Comparison of ENCODE assay signal across 31 cellular contexts in genomic region chr18:58978916-58979315, GRCh38.
DNase-seq lines count a peak whose midpoint lies in the region; ATAC-seq and TF ChIP-seq lines count a peak whose summit lies in the region.
"Had no signal": no experiment of that assay in that cellular context is flagged by ENCODE, and none has a peak within 500 bp of the region (broad histone marks: within the 10 kb centered on the region; RNA-seq: fewer than 3 reads in every experiment).

No MANE protein-coding gene starts in this region.

- H3K9ac ChIP-seq in IMR-90 (ENCODE audit: low read depth, low read length) (no peak overlapping the region), endodermal cell (ENCODE audit: extremely low read depth, low read length, poor library complexity, severe bottlenecking) (no peak overlapping the region)
- H3K9ac ChIP-seq: BLaER1; BLaER1 treated with 17β-estradiol and CSF1 and Interleukin-3, amounts not matched to agents 10 nM and 100 nM had no signal

- peaks cover 23% of the 10 kb centered on the region for H3K9me1 ChIP-seq in IMR-90 (ENCODE audit: insufficient read depth, low read length)

- peaks cover 74% of the 10 kb centered on the region for H3K36me3 Mint-ChIP-seq in endodermal cell (ENCODE audit: low read depth)
- H3K36me3 Mint-ChIP-seq: CD4-positive, CD25-positive, alpha-beta regulatory T cell; CD8-positive, alpha-beta T cell had no signal

- H3K27ac ChIP-seq in IMR-90 (ENCODE audit: insufficient read depth, low read length) (no peak overlapping the region), endodermal cell (ENCODE audit: low read depth, low read length) (no peak overlapping the region)
- H3K27ac ChIP-seq: 22Rv1; A549; BLaER1; BLaER1 treated with 17β-estradiol and CSF1 and Interleukin-3, amounts not matched to agents 10 nM and 100 nM; C4-2B had no signal

- DNase-seq in IMR-90 (no peak), endodermal cell (peak; percentile 28)
- DNase-seq: 8988T; ACHN; AML-193; BE2C; C1 segment of cervical spinal cord; Caco-2; Calu3; CD4-positive, alpha-beta memory T cell; CD4-positive, alpha-beta T cell; CD4-positive, CD25-positive, alpha-beta regulatory T cell; CD8-positive, alpha-beta memory T cell; CD8-positive, alpha-beta T cell; COR-L47; DMS 273 treated with DMSO at 0.1 percent for 48 hours; DMS153; DMS53; DMS79; DMS79 treated with DMSO at 0.1 percent for 48 hours; DND-41; EL had no signal

- H3K4me3 Mint-ChIP-seq in endodermal cell: no peak overlapping the region
- H3K4me3 Mint-ChIP-seq: B cell; CD14-positive monocyte; CD4-positive, alpha-beta memory T cell; CD4-positive, alpha-beta T cell; CD4-positive, CD25-positive, alpha-beta regulatory T cell; CD8-positive, alpha-beta memory T cell; CD8-positive, alpha-beta T cell had no signal

- no peak overlapping the region for H3K18ac ChIP-seq in IMR-90 (ENCODE audit: low read depth, low read length)

- H2BK120ac ChIP-seq in IMR-90 (ENCODE audit: low read depth, low read length): no peak overlapping the region

- CTCF ChIA-PET in IMR-90 (lab: Yijun Ruan, JAX): no interaction called here

- H4K8ac ChIP-seq in IMR-90 (ENCODE audit: low read depth in 2 of 2, low read length in 2 of 2): no peak overlapping the region

- peaks cover 37% of the 10 kb centered on the region for H3K36me3 ChIP-seq in IMR-90 (ENCODE audit: control insufficient read depth, insufficient read depth, low read length)
- H3K36me3 ChIP-seq in endodermal cell (ENCODE audit: control insufficient read depth, insufficient read depth, low read length): peaks cover 98% of the 10 kb centered on the region
- H3K36me3 ChIP-seq: BLaER1; BLaER1 treated with 17β-estradiol and CSF1 and Interleukin-3, amounts not matched to agents 10 nM and 100 nM had no signal

- H3K79me1 ChIP-seq in IMR-90 (ENCODE audit: low read depth in 1 of 2, low read length in 2 of 2): peaks cover 3 to 34% of the 10 kb centered on the region in 2 experiments

- intact Hi-C loops in IMR-90 (cut with micrococcal nuclease): no loop called here

- no peak for TF ChIP-seq RAD21 in IMR-90 (IDR thresholded peaks at IDR 0.05; ENCODE audit: low read length)

- H3K27me3 ChIP-seq in IMR-90 (ENCODE audit: control insufficient read depth, insufficient read depth, low read length): no peaks in the 10 kb centered on the region
- H3K27me3 ChIP-seq in endodermal cell (ENCODE audit: control insufficient read depth, insufficient read depth, low read length, poor library complexity, severe bottlenecking): no peaks in the 10 kb centered on the region
- H3K27me3 ChIP-seq: BE2C; BLaER1; BLaER1 treated with 17β-estradiol and CSF1 and Interleukin-3, amounts not matched to agents 10 nM and 100 nM had no signal

- H3K4me1 Mint-ChIP-seq in endodermal cell: peaks cover 6% of the 10 kb centered on the region
- H3K4me1 Mint-ChIP-seq: CD4-positive, CD25-positive, alpha-beta regulatory T cell; CD8-positive, alpha-beta memory T cell had no signal

- H3K4ac ChIP-seq in IMR-90 (ENCODE audit: low read depth, low read length): no peak overlapping the region

- H2AFZ ChIP-seq in IMR-90 (replicated peaks; ENCODE audit: low read length, poor library complexity): no peak overlapping the region

- no peaks in the 10 kb centered on the region for H3K27me3 Mint-ChIP-seq in endodermal cell (ENCODE audit: insufficient read depth)
- H3K27me3 Mint-ChIP-seq: B cell had no signal

- H3K4me2 ChIP-seq in IMR-90 (ENCODE audit: low read depth, low read length): no peak overlapping the region
- H3K4me2 ChIP-seq: A549; BLaER1; BLaER1 treated with 17β-estradiol and CSF1 and Interleukin-3, amounts not matched to agents 10 nM and 100 nM had no signal

- no peak overlapping the region for H2BK5ac ChIP-seq in IMR-90 (ENCODE audit: low read depth, low read length, poor library complexity, severe bottlenecking)

- no peaks in the 10 kb centered on the region for H3K9me3 Mint-ChIP-seq in endodermal cell
- H3K9me3 Mint-ChIP-seq: CD14-positive monocyte; CD4-positive, alpha-beta T cell; CD4-positive, CD25-positive, alpha-beta regulatory T cell; CD8-positive, alpha-beta memory T cell; CD8-positive, alpha-beta T cell had no signal

- H4K5ac ChIP-seq in IMR-90 (ENCODE audit: low read depth, low read length): no peak overlapping the region

- no peaks in the 10 kb centered on the region for H3K9me3 ChIP-seq in IMR-90 (ENCODE audit: control insufficient read depth, insufficient read depth, low read length)
- no peaks in the 10 kb centered on the region for H3K9me3 ChIP-seq in endodermal cell (ENCODE audit: control insufficient read depth, low read length)
- H3K9me3 ChIP-seq: A549; BE2C; BLaER1; BLaER1 treated with 17β-estradiol and CSF1 and Interleukin-3, amounts not matched to agents 10 nM and 100 nM; Caco-2 had no signal

- peak overlapping the region; percentile 71 for H2AK5ac ChIP-seq in IMR-90 (ENCODE audit: low read depth, low read length)

- 0 out of 2 replicates have a peak, but pooled peaks cover 3% of the 10 kb centered on the region for H4K20me1 ChIP-seq in IMR-90 (ENCODE audit: insufficient read depth, low read length)
- H4K20me1 ChIP-seq: BLaER1; BLaER1 treated with 17β-estradiol and CSF1 and Interleukin-3, amounts not matched to agents 10 nM and 100 nM had no signal

- dilution Hi-C loops in IMR-90 (cut with HindIII; ENCODE audit: low sequenced_read_pairs, unreplicated experiment): no loop called here

- no peak overlapping the region for H4K91ac ChIP-seq in IMR-90 (ENCODE audit: insufficient read depth, low read depth, low read length)

- no peak overlapping the region for H2BK20ac ChIP-seq in IMR-90 (ENCODE audit: low read depth, low read length)

- POLR2A ChIA-PET in IMR-90 (lab: Charles Lee; ENCODE audit: unreplicated experiment): no interaction called here

- H3K14ac ChIP-seq in IMR-90 (replicated peaks; ENCODE audit: low read depth, low read length): no peak overlapping the region

- no peak overlapping the region for H3K56ac ChIP-seq in IMR-90 (ENCODE audit: extremely low read depth, insufficient read depth, low read length)

- no peak for ATAC-seq in IMR-90 (ENCODE audit: low read depth)
- no peak for ATAC-seq in GM21528 (IDR thresholded peaks at IDR 0.05; ENCODE audit: low FRiP score, unreplicated experiment)
- ATAC-seq in HG03159 (IDR thresholded peaks at IDR 0.05; ENCODE audit: unreplicated experiment): no peak
- ATAC-seq: A549; CD8-positive, alpha-beta T cell had no signal

- H2BK15ac ChIP-seq in IMR-90 (ENCODE audit: low read depth, low read length): no peak overlapping the region

- in situ Hi-C loops in IMR-90 (cut with MboI; ENCODE audit: low sequenced_read_pairs): no loop called here

- H3K4me3 ChIP-seq in IMR-90 (ENCODE audit: insufficient read depth, low read depth, low read length) (no peak overlapping the region), endodermal cell (ENCODE audit: low read length) (no peak overlapping the region)
- H3K4me3 ChIP-seq: A549; BLaER1; BLaER1 treated with 17β-estradiol and CSF1 and Interleukin-3, amounts not matched to agents 10 nM and 100 nM had no signal

- H3K23ac ChIP-seq in IMR-90 (ENCODE audit: low read depth, low read length): no peak overlapping the region

- H2AK9ac ChIP-seq in IMR-90 (replicated peaks; ENCODE audit: low read depth, low read length, poor library complexity): no peak overlapping the region

- H3K4me1 ChIP-seq in IMR-90 (ENCODE audit: control insufficient read depth, insufficient read depth, low read length) (peaks cover 8% of the 10 kb centered on the region), endodermal cell (ENCODE audit: control insufficient read depth, insufficient read depth, low read length) (no peaks in the 10 kb centered on the region)
- H3K4me1 ChIP-seq: BE2C, BLaER1, Caco-2 had no signal

- no peak for TF ChIP-seq POLR2A in IMR-90 (IDR thresholded peaks at IDR 0.05; ENCODE audit: low read depth, low read length)

- no CpG with 5 or more reads among the region's 8 CpGs for whole genome bisulfite sequencing in IMR-90 (ENCODE audit: extremely low coverage in 2 of 2, insufficient read length in 1 of 2), 2 experiments
- WGBS in endodermal cell (ENCODE audit: insufficient coverage in 1 of 2, insufficient read length in 1 of 2), 2 experiments: 95 to 96% methylated on average over 8 of the region's 8 CpGs

- H3K27ac Mint-ChIP-seq in endodermal cell: no peak overlapping the region
- H3K27ac Mint-ChIP-seq: CD14-positive monocyte; CD4-positive, alpha-beta memory T cell; CD4-positive, alpha-beta T cell; CD4-positive, CD25-positive, alpha-beta regulatory T cell; CD8-positive, alpha-beta memory T cell; CD8-positive, alpha-beta T cell had no signal

- TF ChIP-seq CTCF in IMR-90 (conservative IDR thresholded peaks at IDR 0.05; ENCODE audit: low read depth, low read length): no peak
- no peak for TF ChIP-seq CTCF in endodermal cell (conservative IDR thresholded peaks at IDR 0.05)

- no TSS peak for BruUV-seq in IMR-90 (replicated peaks; lab: Mats Ljungman, UMichigan)

TF ChIP-seq in IMR-90, 13 proteins besides CTCF, POLR2A, EP300 and RAD21 (continues in another document):
- TF ChIP-seq RFX5 (IDR thresholded peaks at IDR 0.05; ENCODE audit: low read depth, low read length) (no peak), ELK1 (IDR thresholded peaks at IDR 0.05; ENCODE audit: borderline replicate concordance, low read depth, low read length) (no peak), CHD1 (IDR thresholded peaks at IDR 0.05; ENCODE audit: low read depth, low read length) (no peak), RCOR1 (IDR thresholded peaks at IDR 0.05; ENCODE audit: insufficient replicate concordance, low read length) (no peak), CEBPB (IDR thresholded peaks at IDR 0.05; ENCODE audit: low read depth, low read length) (no peak), MXI1 (IDR thresholded peaks at IDR 0.05; ENCODE audit: borderline replicate concordance, low read depth, low read length) (no peak), MAZ (IDR thresholded peaks at IDR 0.05; ENCODE audit: borderline replicate concordance, low read depth, low read length) (no peak), SMC3 (IDR thresholded peaks at IDR 0.05; ENCODE audit: low read depth, low read length) (no peak)
- TF ChIP-seq, protein P1, sequence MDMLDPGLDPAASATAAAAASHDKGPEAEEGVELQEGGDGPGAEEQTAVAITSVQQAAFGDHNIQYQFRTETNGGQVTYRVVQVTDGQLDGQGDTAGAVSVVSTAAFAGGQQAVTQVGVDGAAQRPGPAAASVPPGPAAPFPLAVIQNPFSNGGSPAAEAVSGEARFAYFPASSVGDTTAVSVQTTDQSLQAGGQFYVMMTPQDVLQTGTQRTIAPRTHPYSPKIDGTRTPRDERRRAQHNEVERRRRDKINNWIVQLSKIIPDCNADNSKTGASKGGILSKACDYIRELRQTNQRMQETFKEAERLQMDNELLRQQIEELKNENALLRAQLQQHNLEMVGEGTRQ (IDR thresholded peaks at IDR 0.05; ENCODE audit: low read depth, low read length): no peak
